ENCODE assay signal across 38 cellular contexts in the genomic region with DNA sequence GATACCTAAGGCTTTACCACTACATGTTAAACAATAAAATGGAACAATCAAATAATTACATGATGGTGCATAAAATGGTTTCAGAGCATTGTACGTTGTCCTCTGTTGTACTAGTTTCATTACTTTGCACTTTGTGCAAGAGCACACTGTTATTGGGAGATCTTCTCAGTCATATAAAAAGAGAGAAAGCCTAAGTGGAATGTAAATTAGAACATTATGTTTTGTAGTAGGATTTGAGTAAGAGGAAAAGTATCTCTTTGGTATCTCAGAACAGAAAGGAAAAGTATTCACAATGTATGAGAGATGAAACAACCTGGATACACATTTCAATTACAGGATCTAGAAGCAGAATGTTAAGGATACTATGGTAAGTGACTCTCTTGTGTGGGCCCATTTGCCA. TPM values are rescaled to one million over a fixed set of nuclear protein-coding genes. Genes with fewer than 3 reads are reported as not detected.
"Had no signal": no experiment of that assay in that cellular context is flagged by ENCODE, and none has a peak within 500 bp of the region (broad histone marks: within the 10 kb centered on the region; RNA-seq: fewer than 3 reads in every experiment).

No MANE protein-coding gene starts in this region.

- H3K4me3 Mint-ChIP-seq: activated CD4-positive, alpha-beta memory T cell treated with anti-CD3 and anti-CD28 coated beads, Interleukin-2, amount 10 ng/mL, durations not matched to agents 7 days and 5 days; activated CD4-positive, alpha-beta T cell treated with anti-CD3 and anti-CD28 coated beads, Interleukin-2, amount 10 ng/mL, durations not matched to agents 7 days and 5 days; activated CD8-positive, alpha-beta memory T cell treated with anti-CD3 and anti-CD28 coated beads, Interleukin-2, amount 10 ng/mL, durations not matched to agents 7 days and 5 days; activated naive CD8-positive, alpha-beta T cell; activated T-cell treated with anti-CD3 and anti-CD28 coated beads, Interleukin-2, amount 50 U/mL, for 72 hours; brain; effector memory CD8-positive, alpha-beta T cell; memory B cell; neural crest cell; T-helper 1 cell treated with Interleukin-12 subunit alpha and Interleukin-12 subunit beta and Interleukin-4 antibody, amounts not matched to agents 30 μg/mL and 1 μg/mL, for 36 hours had no signal

- H3K4me1 ChIP-seq: adrenal gland, colonic mucosa, gastrocnemius medialis, pancreas, testis had no signal

- H3K27me3 ChIP-seq: adrenal gland, cardiac muscle cell, colonic mucosa, gastrocnemius medialis, pancreas, testis had no signal

- H3K4me3 ChIP-seq: adrenal gland, cardiac muscle cell, colonic mucosa, gastrocnemius medialis, pancreas, prostate gland, skin epidermis, testis had no signal

- H3K27me3 Mint-ChIP-seq: activated naive CD8-positive, alpha-beta T cell; brain had no signal

- H3K36me3 Mint-ChIP-seq: brain, memory B cell had no signal

- H3K27ac Mint-ChIP-seq: activated CD4-positive, alpha-beta memory T cell treated with anti-CD3 and anti-CD28 coated beads, Interleukin-2, amount 10 ng/mL, durations not matched to agents 7 days and 5 days; activated CD4-positive, alpha-beta T cell treated with anti-CD3 and anti-CD28 coated beads, Interleukin-2, amount 10 ng/mL, durations not matched to agents 7 days and 5 days; activated CD8-positive, alpha-beta memory T cell treated with anti-CD3 and anti-CD28 coated beads, Interleukin-2, amount 10 ng/mL, durations not matched to agents 7 days and 5 days; activated naive CD8-positive, alpha-beta T cell; activated T-cell treated with anti-CD3 and anti-CD28 coated beads, Interleukin-2, amount 50 U/mL, for 72 hours; brain; effector memory CD8-positive, alpha-beta T cell; memory B cell; T-helper 1 cell treated with Interleukin-12 subunit alpha and Interleukin-12 subunit beta and Interleukin-4 antibody, amounts not matched to agents 30 μg/mL and 1 μg/mL, for 36 hours had no signal

- DNase-seq: activated CD4-positive, alpha-beta memory T cell treated with anti-CD3 and anti-CD28 coated beads, Interleukin-2, amount 10 ng/mL, durations not matched to agents 7 days and 5 days; activated CD4-positive, alpha-beta T cell treated with anti-CD3 and anti-CD28 coated beads, Interleukin-2, amount 10 ng/mL, durations not matched to agents 7 days and 5 days; activated CD8-positive, alpha-beta memory T cell treated with anti-CD3 and anti-CD28 coated beads, Interleukin-2, amount 10 ng/mL, durations not matched to agents 7 days and 5 days; activated naive CD4-positive, alpha-beta T cell treated with Interleukin-2 at 50 U/mL for 16 hours; activated T-cell treated with anti-CD3 and anti-CD28 coated beads for 4 hours; activated T-cell treated with anti-CD3 and anti-CD28 coated beads, Interleukin-2, amount 50 U/mL, for 72 hours; aorta; cerebellar nuclear complex; colonic mucosa; effector memory CD8-positive, alpha-beta T cell; gastrocnemius medialis; glutamatergic neuron; left colon; naive thymus-derived CD8-positive, alpha-beta T cell; nucleus accumbens; retina; stimulated activated CD4-positive, alpha-beta T cell treated with anti-CD3 and anti-CD28 coated beads, Interleukin-12 subunit alpha, Interleukin-12 subunit beta, amount 100 ng/mL, for 4 hours; stimulated activated CD4-positive, alpha-beta T cell treated with anti-CD3 and anti-CD28 coated beads, Interleukin-4, amount 100 ng/mL, for 1 hour; stimulated activated naive CD8-positive, alpha-beta T cell treated with anti-CD3 and anti-CD28 coated beads, Interleukin-15, Interleukin-2, amounts not matched to agents 100 U/mL and 50 U/mL, for 24 hours; T-helper 9 cell; testis; WERI-Rb-1 had no signal

- ATAC-seq: activated CD4-positive, CD25-positive, alpha-beta regulatory T cell treated with anti-CD3 and anti-CD28 coated beads, Interleukin-2, amount 50 U/mL, for 24 hours; activated CD8-positive, alpha-beta memory T cell treated with anti-CD3 and anti-CD28 coated beads, Interleukin-2, amount 10 ng/mL, durations not matched to agents 7 days and 5 days; effector memory CD8-positive, alpha-beta T cell; left colon; naive thymus-derived CD8-positive, alpha-beta T cell; pancreas; sciatic nerve; stimulated activated naive CD8-positive, alpha-beta T cell treated with anti-CD3 and anti-CD28 coated beads, Interleukin-15, Interleukin-2, amounts not matched to agents 100 U/mL and 50 U/mL, for 24 hours had no signal

- H3K36me3 ChIP-seq: adrenal gland, cardiac muscle cell, colonic mucosa, gastrocnemius medialis, pancreas, prostate gland, WERI-Rb-1 had no signal

- H3K27ac ChIP-seq: cardiac muscle cell, colonic mucosa, gastrocnemius medialis, pancreas, prostate gland, skin epidermis, testis, WERI-Rb-1 had no signal

- H3K9me3 ChIP-seq: adrenal gland, colonic mucosa, gastrocnemius medialis, pancreas, prostate gland, testis had no signal

- H3K4me1 Mint-ChIP-seq: brain, memory B cell, neural crest cell had no signal

RNA-seq across cellular contexts. Expression of a gene that starts 26.9 kb away (rescaled TPM):
- total RNA-seq: activated CD4-positive, alpha-beta memory T cell treated with anti-CD3 and anti-CD28 coated beads, Interleukin-2, amount 10 ng/mL, durations not matched to agents 7 days and 5 days; activated CD8-positive, alpha-beta memory T cell treated with anti-CD3 and anti-CD28 coated beads, Interleukin-2, amount 10 ng/mL, durations not matched to agents 7 days and 5 days; cardiac muscle cell; endothelial cell of umbilical vein; gastrocnemius medialis; neural crest cell had no signal
- polyA plus RNA-seq: adrenal gland, aorta, cardiac muscle cell, endothelial cell of umbilical vein, esophagus, keratinocyte, liver had no signal
